ENCODE assay signal across 10 cellular contexts in genomic region chr3:52407779-52408178, GRCh38. TPM values are rescaled to one million over a fixed set of nuclear protein-coding genes. Genes with fewer than 3 reads are reported as not detected.
DNase-seq lines count a peak whose midpoint lies in the region; ATAC-seq, FAIRE-seq and TF ChIP-seq lines count a peak whose summit lies in the region.
"Had no signal": no experiment of that assay in that cellular context is flagged by ENCODE, and none has a peak within 500 bp of the region (broad histone marks: within the 10 kb centered on the region; RNA-seq: fewer than 3 reads in every experiment).

No MANE protein-coding gene starts in this region.

- intact Hi-C loops in natural killer cell (cut with micrococcal nuclease): no loop called here

- H3K4me1 Mint-ChIP-seq in CD4-positive, CD25-positive, alpha-beta regulatory T cell: peaks cover 15 to 43% (median 23%) of the 10 kb centered on the region in 4 donors
- peaks cover 33% of the 10 kb centered on the region for H3K4me1 Mint-ChIP-seq in HFFc6 (ENCODE audit: low read depth)
- H3K4me1 Mint-ChIP-seq in astrocyte (ENCODE audit: low read depth, unreplicated experiment): peaks cover 11% of the 10 kb centered on the region
- peaks cover 31 to 38% of the 10 kb centered on the region in 2 donors for H3K4me1 Mint-ChIP-seq in natural killer cell
- H3K4me1 Mint-ChIP-seq in glutamatergic neuron (ENCODE audit: low read depth, unreplicated experiment): peaks cover 19% of the 10 kb centered on the region

- H2AFZ ChIP-seq in astrocyte (ENCODE audit: low read depth, low read length): no peak overlapping the region

- peak overlapping the region; percentile 34 to 96 (median 96) for H3K4me3 Mint-ChIP-seq in CD4-positive, CD25-positive, alpha-beta regulatory T cell
- H3K4me3 Mint-ChIP-seq in HFFc6: peak overlapping the region; percentile 94; the same call in 1 of the 2 replicates
- H3K4me3 Mint-ChIP-seq in astrocyte (ENCODE audit: unreplicated experiment): peak overlapping the region; percentile 92
- H3K4me3 Mint-ChIP-seq in natural killer cell: peak overlapping the region; percentile 91
- no peak overlapping the region for H3K4me3 Mint-ChIP-seq in glutamatergic neuron (ENCODE audit: unreplicated experiment)

- H3K36me3 ChIP-seq in CD4-positive, CD25-positive, alpha-beta regulatory T cell (ENCODE audit: control insufficient read depth, insufficient read depth, low read length): peaks cover 53% of the 10 kb centered on the region
- H3K36me3 ChIP-seq in astrocyte (ENCODE audit: insufficient read depth, low read length): peaks cover 11% of the 10 kb centered on the region

- no peaks in the 10 kb centered on the region for H3K9me3 Mint-ChIP-seq in CD4-positive, CD25-positive, alpha-beta regulatory T cell
- no peaks in the 10 kb centered on the region for H3K9me3 Mint-ChIP-seq in HFFc6
- no peaks in the 10 kb centered on the region for H3K9me3 Mint-ChIP-seq in astrocyte (ENCODE audit: unreplicated experiment)
- no peaks in the 10 kb centered on the region for H3K9me3 Mint-ChIP-seq in natural killer cell
- peaks cover 2% of the 10 kb centered on the region for H3K9me3 Mint-ChIP-seq in glutamatergic neuron (ENCODE audit: unreplicated experiment)

- no peak overlapping the region for H3K4me3 ChIP-seq in CD4-positive, CD25-positive, alpha-beta regulatory T cell (ENCODE audit: low read depth, low read length)
- H3K4me3 ChIP-seq in astrocyte (ENCODE audit: insufficient read depth, low read depth, low read length): no peak overlapping the region

- H3K27ac ChIP-seq in CD4-positive, CD25-positive, alpha-beta regulatory T cell (ENCODE audit: insufficient read depth, low read length, poor library complexity, severe bottlenecking): no peak overlapping the region
- H3K27ac ChIP-seq in astrocyte (ENCODE audit: low read depth, low read length): no peak overlapping the region

- H3K36me3 Mint-ChIP-seq in CD4-positive, CD25-positive, alpha-beta regulatory T cell: peaks cover 33% of the 10 kb centered on the region
- H3K36me3 Mint-ChIP-seq in HFFc6 (ENCODE audit: low read depth): peaks cover 13% of the 10 kb centered on the region
- peaks cover 18% of the 10 kb centered on the region for H3K36me3 Mint-ChIP-seq in astrocyte (ENCODE audit: low read depth, unreplicated experiment)
- H3K36me3 Mint-ChIP-seq in natural killer cell: no peaks in the 10 kb centered on the region
- H3K36me3 Mint-ChIP-seq in glutamatergic neuron (ENCODE audit: unreplicated experiment): no peaks in the 10 kb centered on the region

- no peaks in the 10 kb centered on the region for H3K27me3 Mint-ChIP-seq in CD4-positive, CD25-positive, alpha-beta regulatory T cell
- H3K27me3 Mint-ChIP-seq in HFFc6 (ENCODE audit: insufficient read depth) (no peaks in the 10 kb centered on the region; the same call in none of the 2 replicates), astrocyte (ENCODE audit: low read depth, unreplicated experiment) (no peaks in the 10 kb centered on the region), natural killer cell (ENCODE audit: low read depth in 2 of 2) (no peaks in the 10 kb centered on the region), glutamatergic neuron (ENCODE audit: unreplicated experiment) (peaks cover 8% of the 10 kb centered on the region)

- peaks cover 37% of the 10 kb centered on the region for H3K79me2 ChIP-seq in astrocyte (ENCODE audit: insufficient read depth, low read length)

- H3K27me3 ChIP-seq in CD4-positive, CD25-positive, alpha-beta regulatory T cell (ENCODE audit: control insufficient read depth, insufficient read depth, low read length): no peaks in the 10 kb centered on the region
- H3K27me3 ChIP-seq in astrocyte (ENCODE audit: insufficient read depth, low read length): no peaks in the 10 kb centered on the region

- FAIRE-seq in astrocyte (lab: Jason Lieb, UNC): no peak

- H3K4me2 ChIP-seq in astrocyte (ENCODE audit: low read length): no peak overlapping the region

- H3K4me1 ChIP-seq in CD4-positive, CD25-positive, alpha-beta regulatory T cell (ENCODE audit: control insufficient read depth, insufficient read depth, low read length, poor library complexity, severe bottlenecking): peaks cover 34% of the 10 kb centered on the region
- peaks cover 26% of the 10 kb centered on the region for H3K4me1 ChIP-seq in astrocyte (ENCODE audit: insufficient read depth, low read length)

- DNase-seq in CD4-positive, CD25-positive, alpha-beta regulatory T cell: no peak
- DNase-seq in HFFc6 (no peak), astrocyte (ENCODE audit: low read depth) (no peak), natural killer cell (no peak), glutamatergic neuron (no peak), NCI-H1930 (lab: John Stamatoyannopoulos, UW) (no peak)
- DNase-seq: hippocampal formation had no signal

- no peaks in the 10 kb centered on the region for H3K9me3 ChIP-seq in CD4-positive, CD25-positive, alpha-beta regulatory T cell (ENCODE audit: control insufficient read depth in 2 of 2, low read length in 2 of 2)
- H3K9me3 ChIP-seq in astrocyte (ENCODE audit: insufficient read depth, low read depth, low read length): no peaks in the 10 kb centered on the region
- H3K9me3 ChIP-seq: psoas muscle had no signal

- H4K20me1 ChIP-seq in astrocyte (ENCODE audit: insufficient read depth, low read length): peaks cover 34% of the 10 kb centered on the region

- no peak for TF ChIP-seq CTCF in HFFc6 (IDR thresholded peaks at IDR 0.05)
- TF ChIP-seq CTCF in astrocyte (IDR thresholded peaks at IDR 0.05; ENCODE audit: insufficient read depth, low read depth, low read length): no peak
- TF ChIP-seq CTCF in natural killer cell (IDR thresholded peaks at IDR 0.05): no peak
- no peak for TF ChIP-seq CTCF in glutamatergic neuron (IDR thresholded peaks at IDR 0.05; ENCODE audit: partially characterized antibody, unreplicated experiment)

- no peak for ATAC-seq in CD4-positive, CD25-positive, alpha-beta regulatory T cell (ENCODE audit: low read depth in 2 of 2)
- ATAC-seq in natural killer cell (no peak), HG02840 (IDR thresholded peaks at IDR 0.05; ENCODE audit: low FRiP score, unreplicated experiment) (no peak)
- ATAC-seq: psoas muscle had no signal

- H3K9ac ChIP-seq in astrocyte (ENCODE audit: low read length): no peak overlapping the region

- H3K27ac Mint-ChIP-seq in CD4-positive, CD25-positive, alpha-beta regulatory T cell: peak overlapping the region; percentile 54 to 98 (median 96)
- H3K27ac Mint-ChIP-seq in HFFc6 (no peak overlapping the region), astrocyte (ENCODE audit: unreplicated experiment) (no peak overlapping the region), natural killer cell (peak overlapping the region; percentile 85 to 93), glutamatergic neuron (ENCODE audit: unreplicated experiment) (no peak overlapping the region)

RNA-seq across cellular contexts. Expression of gene BAP1, which starts 2.0 kb away (rescaled TPM):
- total RNA-seq in CD4-positive, CD25-positive, alpha-beta regulatory T cell: 116 TPM
- 10 to 100 TPM; 12.2 to 17.1 (median 15.2) TPM for polyA plus RNA-seq in CD4-positive, CD25-positive, alpha-beta regulatory T cell
- 10 to 100 TPM; 58.5 to 72.8 (median 64.1) TPM for total RNA-seq in HFFc6 (2021; fragmentation: NEBNext Ultra II Directional; extraction: Animal tissue kit (Norgen Biotek cat#: 25700))
- total RNA-seq in astrocyte (70.6 and 74.0 TPM in 2 replicates), natural killer cell (100 to 1,000 TPM; 141 to 154 (median 145) TPM), glutamatergic neuron (ENCODE audit: unreplicated experiment) (130 TPM)

RNA-seq across cellular contexts. Expression of gene PHF7, which starts 2.7 kb away (rescaled TPM):
- total RNA-seq in CD4-positive, CD25-positive, alpha-beta regulatory T cell: 14.7 TPM
- polyA plus RNA-seq in CD4-positive, CD25-positive, alpha-beta regulatory T cell: 10 to 100 TPM in 3 of 4 donors, 1 to 10 TPM in 1; 7.0 to 15.5 (median 12.7) TPM
- 1 to 10 TPM; 2.9 to 5.0 (median 4.2) TPM for total RNA-seq in HFFc6 (2021; fragmentation: NEBNext Ultra II Directional; extraction: Animal tissue kit (Norgen Biotek cat#: 25700))
- total RNA-seq in astrocyte (3.9 and 4.8 TPM in 2 replicates), natural killer cell (10 to 100 TPM; 10.9 to 13.5 (median 13.5) TPM), glutamatergic neuron (ENCODE audit: unreplicated experiment) (8.9 TPM)

RNA-seq across cellular contexts. Expression of gene SEMA3G, which starts 37.1 kb away (rescaled TPM):
- total RNA-seq in CD4-positive, CD25-positive, alpha-beta regulatory T cell: 33.1 TPM
- polyA plus RNA-seq in CD4-positive, CD25-positive, alpha-beta regulatory T cell: 1 to 10 TPM; 3.2 to 5.4 (median 3.6) TPM
- total RNA-seq in HFFc6 (2021; fragmentation: NEBNext Ultra II Directional; extraction: Animal tissue kit (Norgen Biotek cat#: 25700)): not detected
- 0.09 and 0.26 TPM in 2 replicates for total RNA-seq in astrocyte
- under 1 TPM in 2 of 3 donors, not detected in 1; 0.07 to 0.55 TPM for total RNA-seq in natural killer cell
- 0.59 TPM for total RNA-seq in glutamatergic neuron (ENCODE audit: unreplicated experiment)
- total RNA-seq: T-helper 1 cell treated with Interleukin-12 subunit alpha and Interleukin-12 subunit beta and Interleukin-4 antibody, amounts not matched to agents 30 ng/mL and 1 ng/mL, for 36 hours had no signal

RNA-seq across cellular contexts. Expression of gene TNNC1, which starts 46.1 kb away (rescaled TPM):
- 3.9 TPM for total RNA-seq in CD4-positive, CD25-positive, alpha-beta regulatory T cell
- 1 to 10 TPM in 1 of 4 donors, under 1 TPM in 3; 0.38 to 1.1 (median 0.52) TPM for polyA plus RNA-seq in CD4-positive, CD25-positive, alpha-beta regulatory T cell
- total RNA-seq in HFFc6 (2021; fragmentation: NEBNext Ultra II Directional; extraction: Animal tissue kit (Norgen Biotek cat#: 25700)): under 1 TPM in 4 of 6 experiments, not detected in 2; 0.35 to 0.55 (median 0.53) TPM
- total RNA-seq in astrocyte (5.4 and 12.4 TPM in 2 replicates), natural killer cell (1 to 10 TPM in 2 of 3 donors, not detected in 1; 1.1 to 1.2 TPM), glutamatergic neuron (ENCODE audit: unreplicated experiment) (2.7 TPM)

RNA-seq across cellular contexts. Expression of gene NISCH, which starts 47.6 kb away (rescaled TPM):
- total RNA-seq in CD4-positive, CD25-positive, alpha-beta regulatory T cell: 168 TPM
- polyA plus RNA-seq in CD4-positive, CD25-positive, alpha-beta regulatory T cell: 10 to 100 TPM; 12.6 to 17.4 (median 15.2) TPM
- total RNA-seq in HFFc6 (2021; fragmentation: NEBNext Ultra II Directional; extraction: Animal tissue kit (Norgen Biotek cat#: 25700)): 10 to 100 TPM; 46.4 to 62.5 (median 55.8) TPM
- total RNA-seq in astrocyte (118 TPM in 2 replicates), natural killer cell (100 to 1,000 TPM; 162 to 191 (median 175) TPM), glutamatergic neuron (ENCODE audit: unreplicated experiment) (280 TPM)

Comparison
In these comparisons a context has a peak if more than half of its experiments do, and no peak if none do; other contexts are left out.
1. H3K27ac Mint-ChIP-seq: peak in CD4-positive, CD25-positive, alpha-beta regulatory T cell (3 of 3) and natural killer cell (2 of 2); none in HFFc6 (single experiment), astrocyte (single experiment) and glutamatergic neuron (single experiment).
2. RNA of gene SEMA3G, which starts 37.1 kb away (total RNA-seq): 33.1 TPM in CD4-positive, CD25-positive, alpha-beta regulatory T cell (single experiment); 0.59 TPM in glutamatergic neuron (single experiment), 0.09 to 0.26 TPM in astrocyte, 0.07 to 0.55 TPM in natural killer cell and not detected in HFFc6; every median in the first group is over 10 times any median in the second.